8 cellular contexts compared by ENCODE assay signal in genomic region chr1:21176589-21177555, GRCh38. TPM values are rescaled to one million over a fixed set of nuclear protein-coding genes. Genes with fewer than 3 reads are reported as not detected.
DNase-seq lines count a peak whose midpoint lies in the region; ATAC-seq, FAIRE-seq and TF ChIP-seq lines count a peak whose summit lies in the region.

EIF4G3 (minus strand) TSS chr1:21176897; CDS start chr1:21002742, 174,155 bp downstream.

- TF ChIP-seq CTCF in astrocyte (IDR thresholded peaks at IDR 0.05; ENCODE audit: insufficient read depth, low read depth, low read length) (no peak), uterus (IDR thresholded peaks at IDR 0.05) (peak in 1 of 4 experiments; percentile 23)

- H3K79me2 ChIP-seq in astrocyte (ENCODE audit: insufficient read depth, low read length): peaks cover 41% of the 10 kb centered on the region

- peaks cover 5% of the 10 kb centered on the region for H3K36me3 Mint-ChIP-seq in astrocyte (ENCODE audit: low read depth, unreplicated experiment)

- DNase-seq in NCI-H2029 (lab: John Stamatoyannopoulos, UW) (peak; percentile 95), T-helper 22 cell (ENCODE audit: low read depth) (peak; percentile 95), astrocyte (ENCODE audit: low read depth) (peak; percentile 79), right cardiac atrium (peak; percentile 98 to 100 (median 100)), pulmonary artery endothelial cell (ENCODE audit: low read depth, low spot score) (peak; percentile 83), uterus (peak; percentile 99 to 100)

- H3K27ac ChIP-seq in astrocyte (ENCODE audit: low read depth, low read length) (peak within 1 kb of the TSS; percentile 84), right cardiac atrium (ENCODE audit: low read length) (peak within 1 kb of the TSS; percentile 82), uterus (peak within 1 kb of the TSS; percentile 94 to 97)

- H4K20me1 ChIP-seq in astrocyte (ENCODE audit: insufficient read depth, low read length): peaks cover 33% of the 10 kb centered on the region

- H3K4me1 Mint-ChIP-seq in astrocyte (ENCODE audit: low read depth, unreplicated experiment): peaks cover 3% of the 10 kb centered on the region

- 2% methylated on average over 89 of the region's 89 CpGs for WGBS in right cardiac atrium

- ATAC-seq in GM18505 (IDR thresholded peaks at IDR 0.05; ENCODE audit: unreplicated experiment): peak; percentile 85
- peak; percentile 84 for ATAC-seq in HG02973 (IDR thresholded peaks at IDR 0.05; ENCODE audit: unreplicated experiment)
- ATAC-seq in right cardiac atrium: peak; percentile 97

- peak; percentile 90 for TF ChIP-seq POLR2A in GM18505 (IDR thresholded peaks at IDR 0.05; ENCODE audit: borderline replicate concordance, extremely low read depth, insufficient read depth, insufficient read length)
- TF ChIP-seq POLR2A in uterus (IDR thresholded peaks at IDR 0.05): peak; percentile 58 to 90

- H3K4me1 ChIP-seq in astrocyte (ENCODE audit: insufficient read depth, low read length) (peaks cover 4% of the 10 kb centered on the region), right cardiac atrium (ENCODE audit: control insufficient read depth, insufficient read depth, low read length) (peaks cover 2% of the 10 kb centered on the region), uterus (no peaks in the 10 kb centered on the region)

- H3K4me3 ChIP-seq in astrocyte (ENCODE audit: insufficient read depth, low read depth, low read length) (peak within 1 kb of the TSS; percentile 89), right cardiac atrium (ENCODE audit: low read length) (peak within 1 kb of the TSS; percentile 97), uterus (peak within 1 kb of the TSS; percentile 75 to 83)

- H3K9me3 Mint-ChIP-seq in astrocyte (ENCODE audit: unreplicated experiment): no peaks in the 10 kb centered on the region

- H3K27ac Mint-ChIP-seq in astrocyte (ENCODE audit: unreplicated experiment): peak within 1 kb of the TSS; percentile 89

- peak within 1 kb of the TSS; percentile 89 for H3K4me3 Mint-ChIP-seq in astrocyte (ENCODE audit: unreplicated experiment)

- peak within 1 kb of the TSS; percentile 87 for H2AFZ ChIP-seq in astrocyte (ENCODE audit: low read depth, low read length)

- FAIRE-seq in astrocyte (lab: Jason Lieb, UNC): peak; percentile 76

- no peaks in the 10 kb centered on the region for H3K36me3 ChIP-seq in astrocyte (ENCODE audit: insufficient read depth, low read length)
- H3K36me3 ChIP-seq in uterus: no peaks in the 10 kb centered on the region

- H3K27me3 Mint-ChIP-seq in astrocyte (ENCODE audit: low read depth, unreplicated experiment): no peaks in the 10 kb centered on the region

- H3K27me3 ChIP-seq in astrocyte (ENCODE audit: insufficient read depth, low read length): no peaks in the 10 kb centered on the region
- H3K27me3 ChIP-seq in right cardiac atrium (ENCODE audit: control insufficient read depth, insufficient read depth): no peaks in the 10 kb centered on the region
- H3K27me3 ChIP-seq in uterus: no peaks in the 10 kb centered on the region

- H3K9me3 ChIP-seq in astrocyte (ENCODE audit: insufficient read depth, low read depth, low read length) (no peaks in the 10 kb centered on the region), right cardiac atrium (ENCODE audit: control insufficient read depth, low read length) (no peaks in the 10 kb centered on the region), uterus (no peaks in the 10 kb centered on the region)

- peak within 1 kb of the TSS; percentile 87 for H3K4me2 ChIP-seq in astrocyte (ENCODE audit: low read length)

- intact Hi-C loops in right cardiac atrium (cut with DNase I): no loop called here
- intact Hi-C loops in uterus (cut with DNase I; ENCODE audit: low total_unique reads): no loop called here

- H3K9ac ChIP-seq in astrocyte (ENCODE audit: low read length): peak within 1 kb of the TSS; percentile 95

RNA-seq across cellular contexts. Expression of gene EIF4G3, which starts in this region (rescaled TPM):
- total RNA-seq in astrocyte (76.1 and 80.7 TPM in 2 replicates), right cardiac atrium (10 to 100 TPM; 36.3 to 48.5 (median 43.6) TPM), pulmonary artery endothelial cell (30.7 and 35.5 TPM in 2 replicates), uterus (10 to 100 TPM; 18.8 to 75.0 (median 34.9) TPM)
- polyA plus RNA-seq in right cardiac atrium: 17.9 TPM

Comparison
In these comparisons a context has a peak if more than half of its experiments do, and no peak if none do; other contexts are left out.
1. Peak in every context shown above with its lines: DNase-seq, ATAC-seq, H3K4me3 ChIP-seq and H3K27ac ChIP-seq.